11 cellular contexts compared by ENCODE assay signal in genomic region chr1:160451119-160451858, GRCh38.
DNase-seq lines count a peak whose midpoint lies in the region; ATAC-seq and FAIRE-seq lines count a peak whose summit lies in the region.
"Had no signal": no experiment of that assay in that cellular context is flagged by ENCODE, and none has a peak within 500 bp of the region (broad histone marks: within the 10 kb centered on the region; RNA-seq: fewer than 3 reads in every experiment).

No MANE protein-coding gene starts in this region.

- peak; percentile 61 for ATAC-seq in GM19324 (IDR thresholded peaks at IDR 0.05; ENCODE audit: low FRiP score, unreplicated experiment)
- ATAC-seq in HG03097 (IDR thresholded peaks at IDR 0.05; ENCODE audit: low FRiP score, unreplicated experiment): peak; percentile 52
- peak; percentile 9 for ATAC-seq in activated naive CD8-positive, alpha-beta T cell treated with anti-CD3 and anti-CD28 coated beads, Interleukin-2, amount 50 U/mL, for 24 hours
- ATAC-seq in HG03378 (IDR thresholded peaks at IDR 0.05; ENCODE audit: unreplicated experiment): no peak

- H3K27ac Mint-ChIP-seq in activated naive CD8-positive, alpha-beta T cell treated with anti-CD3 and anti-CD28 coated beads, Interleukin-2, amount 50 U/mL, for 24 hours: peak overlapping the region; percentile 94

- no peak for FAIRE-seq in GM19239 (lab: Jason Lieb, UNC)

- peaks cover 78% of the 10 kb centered on the region for H3K4me1 Mint-ChIP-seq in activated naive CD8-positive, alpha-beta T cell treated with anti-CD3 and anti-CD28 coated beads, Interleukin-2, amount 50 U/mL, for 24 hours

- H3K9me3 Mint-ChIP-seq in activated naive CD8-positive, alpha-beta T cell treated with anti-CD3 and anti-CD28 coated beads, Interleukin-2, amount 50 U/mL, for 24 hours: peaks cover 6% of the 10 kb centered on the region

- peak; percentile 64 for DNase-seq in DMS53 (lab: John Stamatoyannopoulos, UW)
- DNase-seq in activated naive CD8-positive, alpha-beta T cell treated with anti-CD3 and anti-CD28 coated beads, Interleukin-2, amount 50 U/mL, for 24 hours: no peak
- no peak for DNase-seq in GM19239 (ENCODE audit: insufficient read length, low spot score)
- no peak for DNase-seq in NCI-H1092 treated with DMSO at 0.1 percent for 48 hours (lab: John Stamatoyannopoulos, UW)
- DNase-seq in HuH-7 (ENCODE audit: low spot score): no peak
- DNase-seq: DMS79, H7, right lobe of liver had no signal

- peak overlapping the region; percentile 44 for H3K4me3 Mint-ChIP-seq in activated naive CD8-positive, alpha-beta T cell treated with anti-CD3 and anti-CD28 coated beads, Interleukin-2, amount 50 U/mL, for 24 hours

- H3K27me3 Mint-ChIP-seq in activated naive CD8-positive, alpha-beta T cell treated with anti-CD3 and anti-CD28 coated beads, Interleukin-2, amount 50 U/mL, for 24 hours: no peaks in the 10 kb centered on the region

- peaks cover 3% of the 10 kb centered on the region for H3K36me3 Mint-ChIP-seq in activated naive CD8-positive, alpha-beta T cell treated with anti-CD3 and anti-CD28 coated beads, Interleukin-2, amount 50 U/mL, for 24 hours (ENCODE audit: low read depth)
